25 cellular contexts compared by ENCODE assay signal in the genomic region with DNA sequence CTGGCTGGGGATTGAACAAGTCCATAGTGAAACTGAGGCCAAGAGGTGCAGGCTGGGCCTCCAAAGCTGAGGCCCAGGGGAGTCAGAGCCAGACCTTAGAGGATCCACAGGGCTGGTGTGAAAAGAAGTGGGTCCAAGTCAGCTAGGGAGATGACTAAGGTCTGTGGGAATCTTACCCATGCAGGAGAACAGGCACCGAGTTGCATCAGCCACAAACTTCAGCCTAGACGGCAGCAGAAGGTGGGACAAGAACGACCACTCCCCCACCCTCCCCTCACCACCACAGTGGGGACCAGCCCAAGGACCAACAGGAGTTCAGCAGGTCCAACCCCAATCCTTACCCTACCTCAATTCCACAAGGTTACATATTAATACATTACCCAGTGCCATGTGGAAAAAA.
"Had no signal": no experiment of that assay in that cellular context is flagged by ENCODE, and none has a peak within 500 bp of the region (broad histone marks: within the 10 kb centered on the region; RNA-seq: fewer than 3 reads in every experiment).

No MANE protein-coding gene starts in this region.

- H3K27me3 Mint-ChIP-seq: T-cell had no signal

- H3K36me3 Mint-ChIP-seq: T-cell had no signal

- ATAC-seq: HepG2, T-cell had no signal

- H3K4me3 ChIP-seq: MG63, SJSA1, SK-N-MC had no signal

- DNase-seq: IMR-90, Karpas-422, KG1, MG63, NCI-H1092 treated with DMSO at 0.1 percent for 48 hours, NCI-H1436, NCI-H187, NCI-H2029, NCI-H2081 treated with DMSO at 0.1 percent for 48 hours, NCI-H2171, NCI-H226, NCI-H446, NCI-H510A, NCI-H524 treated with DMSO at 0.1 percent for 48 hours, NCI-H69, NCI-H774, Right ventricle myocardium superior, RPMI8226, SIG-M5, SW 1271, T-cell had no signal

- H3K27ac Mint-ChIP-seq: T-cell had no signal

- H3K9me3 ChIP-seq: MG63, SJSA1 had no signal

- H3K4me3 Mint-ChIP-seq: T-cell had no signal

- H3K27me3 ChIP-seq: MG63, SJSA1 had no signal

- H3K4me1 ChIP-seq: SJSA1 had no signal

- H3K4me1 Mint-ChIP-seq: T-cell had no signal

- H3K36me3 ChIP-seq: MG63, SJSA1 had no signal

- FAIRE-seq: HepG2, RCC 7860 had no signal

- H3K27ac ChIP-seq: SJSA1, SK-N-MC had no signal
